21 cellular contexts compared by ENCODE assay signal in the genomic region with DNA sequence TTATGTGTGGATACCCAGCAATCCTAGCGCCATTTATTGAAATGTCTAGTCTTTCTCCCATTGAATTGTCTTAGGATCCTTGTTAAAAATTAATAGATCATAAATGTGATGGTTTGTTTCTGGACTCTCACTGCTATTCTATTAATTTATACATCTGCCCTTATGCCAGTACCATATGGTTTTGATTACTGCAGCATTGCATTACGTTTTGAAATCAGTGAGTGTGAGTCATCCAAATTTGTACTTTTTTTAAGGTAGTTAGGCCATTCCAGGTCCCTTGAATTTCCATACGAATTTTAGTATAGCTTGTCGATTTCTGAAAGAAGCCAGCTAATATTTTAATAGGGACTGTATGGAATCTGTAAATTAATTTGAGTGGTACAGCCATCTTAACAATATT.
DNase-seq lines count a peak whose midpoint lies in the region; TF ChIP-seq lines count a peak whose summit lies in the region.
"Had no signal": no experiment of that assay in that cellular context is flagged by ENCODE, and none has a peak within 500 bp of the region (broad histone marks: within the 10 kb centered on the region; RNA-seq: fewer than 3 reads in every experiment).

No MANE protein-coding gene starts in this region.

- H3K27ac ChIP-seq in mammary epithelial cell (ENCODE audit: insufficient read depth, low read depth, low read length) = no peak overlapping the region
- H3K27ac ChIP-seq: RWPE1 had no signal

- H3K4me2 ChIP-seq in mammary epithelial cell (ENCODE audit: insufficient read depth, low read depth, low read length) = no peak overlapping the region

- H4K20me1 ChIP-seq in mammary epithelial cell (ENCODE audit: insufficient read depth, low read length) = no peaks in the 10 kb centered on the region

- H3K4me1 ChIP-seq in mammary epithelial cell (ENCODE audit: insufficient read depth, low read length) = no peaks in the 10 kb centered on the region
- H3K4me1 ChIP-seq: Caco-2 had no signal

- intact Hi-C loops in MCF 10A (cut with micrococcal nuclease) (no loop called here), mammary epithelial cell (cut with micrococcal nuclease) (no loop called here)

- no peak overlapping the region for H3K4me3 ChIP-seq in mammary epithelial cell (replicated peaks in 1 of 3; ENCODE audit: insufficient read depth in 1 of 3, low read depth in 2 of 3, low read length in 3 of 3)
- H3K4me3 ChIP-seq in astrocyte of the spinal cord (ENCODE audit: low read depth, low read length) = no peak overlapping the region

- POLR2A ChIA-PET in MCF 10A (lab: Yijun Ruan, JAX) = no interaction called here

- H2AFZ ChIP-seq in mammary epithelial cell (ENCODE audit: low read depth, low read length) = no peak overlapping the region

- TF ChIP-seq CTCF in MCF 10A (IDR thresholded peaks at IDR 0.05; ENCODE audit: unreplicated experiment) (no peak), mammary epithelial cell (conservative IDR thresholded peaks at IDR 0.05 in 1 of 2, IDR thresholded peaks at IDR 0.05 in 1 of 2; ENCODE audit: extremely low read depth in 1 of 2, insufficient read depth in 1 of 2, low read depth in 1 of 2, low read length in 2 of 2) (no peak), astrocyte of the spinal cord (IDR thresholded peaks at IDR 0.05; ENCODE audit: low read depth, low read length) (no peak)

- H3K36me3 ChIP-seq in mammary epithelial cell (ENCODE audit: insufficient read depth, low read length) = no peaks in the 10 kb centered on the region

- H3K4me3 Mint-ChIP-seq in MCF 10A (ENCODE audit: unreplicated experiment) = no peak overlapping the region
- H3K4me3 Mint-ChIP-seq: CD4-positive, alpha-beta T cell; HFFc6; IgD-negative memory B cell had no signal

- H3K9ac ChIP-seq in mammary epithelial cell (ENCODE audit: insufficient read depth, low read length) = no peak overlapping the region

- dilution Hi-C loops in mammary epithelial cell (cut with HindIII; ENCODE audit: low sequenced_read_pairs) = no loop called here

- H3K27me3 Mint-ChIP-seq in MCF 10A (ENCODE audit: insufficient read depth, unreplicated experiment) = no peaks in the 10 kb centered on the region
- H3K27me3 Mint-ChIP-seq: CD4-positive, alpha-beta T cell; IgD-negative memory B cell had no signal

- peak; percentile 12 for DNase-seq in MCF 10A (ENCODE audit: unreplicated experiment)
- DNase-seq in mammary epithelial cell = no peak
- peak; percentile 56 for DNase-seq in astrocyte of the spinal cord (ENCODE audit: low read depth, low spot score)
- peak; percentile 78 for DNase-seq in fibroblast of the conjunctiva (ENCODE audit: low read depth)
- DNase-seq in NCI-H510A (lab: John Stamatoyannopoulos, UW) = no peak
- no peak for DNase-seq in T-helper 2 cell
- no peak for DNase-seq in NCI-H2196 (lab: John Stamatoyannopoulos, UW; ENCODE audit: unreplicated experiment)
- no peak for DNase-seq in G401 (ENCODE audit: low spot score)
- DNase-seq: 8988T; Caco-2; CD4-positive, alpha-beta T cell; HFFc6; Karpas-422; MM.1S; NCI-H1092; NCI-H146; NCI-H2081; NCI-H524 treated with DMSO at 0.1 percent for 48 hours; SIG-M5 had no signal

- no peaks in the 10 kb centered on the region for H3K36me3 Mint-ChIP-seq in MCF 10A (ENCODE audit: insufficient read depth, unreplicated experiment)
- H3K36me3 Mint-ChIP-seq: IgD-negative memory B cell had no signal

- WGBS in mammary epithelial cell (ENCODE audit: low coverage, missing lambda C conversion rate) = 38% methylated on average over 4 of the region's 4 CpGs

- no peaks in the 10 kb centered on the region for H3K79me2 ChIP-seq in mammary epithelial cell (ENCODE audit: insufficient read depth, low read length)

- BruUV-seq in MCF 10A (replicated peaks; lab: Mats Ljungman, UMichigan) (no TSS peak), mammary epithelial cell (replicated peaks; lab: Mats Ljungman, UMichigan) (no TSS peak)

- CTCF ChIA-PET in MCF 10A (lab: Yijun Ruan, JAX) (interaction anchor here (0.6 kb wide), 2 partner anchors 145 to 514 kb away, joined by 3 read pairs; no protein-coding TSS in a partner anchor), mammary epithelial cell (lab: Charles Lee; ENCODE audit: low non-redundant PET) (no interaction called here)

- no peaks in the 10 kb centered on the region for H3K9me3 Mint-ChIP-seq in MCF 10A (ENCODE audit: unreplicated experiment)

- no peaks in the 10 kb centered on the region for H3K27me3 ChIP-seq in mammary epithelial cell (ENCODE audit: insufficient read depth, low read length)

- no peaks in the 10 kb centered on the region for H3K9me3 ChIP-seq in mammary epithelial cell (replicated peaks; ENCODE audit: insufficient read depth, low read length)
- H3K9me3 ChIP-seq: Caco-2 had no signal

- in situ Hi-C loops in mammary epithelial cell (cut with MboI; ENCODE audit: low sequenced_read_pairs in 2 of 2) (no loop called here), astrocyte of the spinal cord (cut with HindIII; ENCODE audit: low sequenced_read_pairs) (no loop called here), G401 (cut with HindIII; ENCODE audit: low sequenced_read_pairs) (no loop called here)

- peaks cover 10% of the 10 kb centered on the region for H3K4me1 Mint-ChIP-seq in MCF 10A (ENCODE audit: insufficient read depth, unreplicated experiment)
- H3K4me1 Mint-ChIP-seq: IgD-negative memory B cell had no signal

- H3K27ac Mint-ChIP-seq in MCF 10A (ENCODE audit: low read depth, unreplicated experiment) = no peak overlapping the region
- H3K27ac Mint-ChIP-seq: CD4-positive, alpha-beta T cell; HFFc6; IgD-negative memory B cell had no signal

Comparison
In these comparisons a context has a peak if more than half of its experiments do, and no peak if none do; other contexts are left out.
1. DNase-seq: peak in MCF 10A (single experiment), astrocyte of the spinal cord (single experiment) and fibroblast of the conjunctiva (single experiment); none in mammary epithelial cell (single experiment), NCI-H510A (single experiment), T-helper 2 cell (0 of 5), NCI-H2196 (single experiment) and G401 (single experiment).